8 cellular contexts compared by ENCODE assay signal in the genomic region with DNA sequence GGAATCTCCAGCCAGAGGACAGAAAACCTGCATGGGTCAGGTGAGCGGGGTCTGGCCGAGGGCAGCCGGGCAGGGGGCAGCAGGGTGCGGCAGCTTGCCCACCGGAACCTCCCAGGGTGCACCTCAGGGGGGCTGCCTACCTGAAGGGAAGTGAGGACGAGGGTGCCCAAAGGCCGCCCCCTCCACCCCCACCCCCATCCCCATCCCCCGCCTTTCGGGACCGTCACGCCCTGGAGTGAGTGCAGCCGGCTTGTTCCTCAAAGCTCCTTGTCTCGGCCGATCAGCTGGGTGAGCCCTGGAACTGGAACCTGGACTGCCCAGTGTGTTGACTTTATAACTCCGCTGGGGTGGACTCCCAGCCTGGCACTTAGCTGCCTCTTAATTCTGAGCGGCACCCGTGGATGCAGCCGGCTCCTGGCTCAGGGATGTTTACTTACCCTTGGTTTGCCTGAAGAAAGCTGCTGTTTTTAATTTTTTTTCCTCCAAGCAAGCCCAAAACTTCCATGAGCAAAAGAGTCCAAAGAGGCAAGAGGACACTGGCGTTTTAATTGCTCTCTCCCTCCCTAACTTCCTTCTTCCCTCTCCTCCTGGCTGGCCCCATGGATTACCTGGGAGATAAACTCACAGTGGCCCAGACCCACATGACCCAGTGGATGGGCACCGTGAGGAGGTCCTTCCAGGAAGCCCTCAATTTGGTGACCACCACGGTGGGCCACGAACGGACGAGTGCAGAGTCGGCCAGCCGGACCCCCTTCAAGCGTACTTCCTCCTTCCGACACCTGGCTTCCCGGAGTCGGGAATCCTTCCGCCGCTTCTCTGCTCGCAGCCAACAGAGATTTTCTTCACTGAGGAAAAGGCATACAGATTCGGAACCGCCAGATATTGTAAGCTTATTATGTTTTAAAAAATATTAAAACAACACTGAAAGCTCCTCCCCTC.
DNase-seq lines count a peak whose midpoint lies in the region; ATAC-seq, FAIRE-seq and TF ChIP-seq lines count a peak whose summit lies in the region.

No MANE protein-coding gene starts in this region.

- no peak overlapping the region for H3K56ac ChIP-seq in H1 (replicated peaks; ENCODE audit: insufficient read length, low read depth, low read length)

- no peak overlapping the region for H2BK20ac ChIP-seq in H1 (ENCODE audit: low read length)

- H3K36me3 ChIP-seq in CD8-positive, alpha-beta memory T cell (ENCODE audit: insufficient read depth, low read length): no peaks in the 10 kb centered on the region
- no peaks in the 10 kb centered on the region; a peak in 1 of 8 replicates for H3K36me3 ChIP-seq in H1 (ENCODE audit: control insufficient read depth in 2 of 4, insufficient read depth in 4 of 4, low read length in 3 of 4)
- no peaks in the 10 kb centered on the region for H3K36me3 ChIP-seq in uterus

- H3K14ac ChIP-seq in H1 (ENCODE audit: insufficient read length): no peak overlapping the region

- no peaks in the 10 kb centered on the region; the same call in 1 of the 2 replicates for H3K79me1 ChIP-seq in H1 (ENCODE audit: low read depth, low read length)

- no peak overlapping the region for H2AFZ ChIP-seq in H1 (ENCODE audit: low read length)

- peak overlapping the region; percentile 46 for H3K4ac ChIP-seq in H1 (replicated peaks; ENCODE audit: insufficient read length, low read depth, low read length)

- peak overlapping the region; percentile 94 to 98 for H3K4me2 ChIP-seq in H1 (ENCODE audit: insufficient read depth in 1 of 2, low read depth in 2 of 2, low read length in 2 of 2)

- no peaks in the 10 kb centered on the region for H3K36me3 Mint-ChIP-seq in CD8-positive, alpha-beta memory T cell

- 56% methylated on average over 25 of the region's 35 CpGs; no CpG with 5 or more reads in 1 of the 2 experiments for WGBS in H1 (ENCODE audit: extremely low coverage in 1 of 2, insufficient coverage in 1 of 2, insufficient read length in 1 of 2, insufficient replicate concordance in 2 of 2, low coverage in 1 of 2, low lambda C conversion rate in 2 of 2, missing lambda C conversion rate in 1 of 2), 2 experiments

- H3K27ac Mint-ChIP-seq in CD8-positive, alpha-beta memory T cell: peak overlapping the region in 2 of 8 donors; percentile 19 to 39

- H3K9me3 ChIP-seq in CD8-positive, alpha-beta memory T cell (ENCODE audit: low read length): no peaks in the 10 kb centered on the region
- H3K9me3 ChIP-seq in H1 (ENCODE audit: insufficient read depth in 2 of 2, low read depth in 1 of 2, low read length in 1 of 2) (no peaks in the 10 kb centered on the region), uterus (peaks cover 0 to 5% of the 10 kb centered on the region in 2 donors)

- no peak overlapping the region for H4K91ac ChIP-seq in H1 (replicated peaks; ENCODE audit: insufficient read length, low read length)

- POLR2A ChIA-PET in CD8-positive, alpha-beta memory T cell (lab: Charles Lee): no interaction called here
- POLR2A ChIA-PET in H1 (lab: Charles Lee; ENCODE audit: partially characterized antibody): interaction anchor here (1.2 to 1.6 kb wide), 6 partner anchors 10 to 46 kb away, joined by 3 to 5 read pairs (median 4); no protein-coding TSS in a partner anchor

- TF ChIP-seq RAD21 in H1 (IDR thresholded peaks at IDR 0.05 in 1 of 2, conservative IDR thresholded peaks at IDR 0.05 in 1 of 2; ENCODE audit: low read depth in 2 of 2, low read length in 2 of 2): no peak

- no peak for FAIRE-seq in H1 (lab: Jason Lieb, UNC)

- no peaks in the 10 kb centered on the region for H3K79me2 ChIP-seq in H1 (ENCODE audit: control insufficient read depth in 1 of 2, insufficient read depth in 2 of 2, low read length in 2 of 2)

- 0 out of 2 replicates have a peak overlapping the region, but pooled peaks have one; percentile 92 for H2BK15ac ChIP-seq in H1 (ENCODE audit: low read length)

- TF ChIP-seq POLR2A in NB4 (IDR thresholded peaks at IDR 0.05; ENCODE audit: extremely low read depth, insufficient read length) (no peak), H1 (IDR thresholded peaks at IDR 0.05; ENCODE audit: control extremely low read depth in 1 of 2, low read depth in 2 of 2, low read length in 2 of 2) (no peak), uterus (IDR thresholded peaks at IDR 0.05) (no peak)

- TF ChIP-seq EP300 in H1 (IDR thresholded peaks at IDR 0.05; ENCODE audit: borderline replicate concordance in 1 of 2, low read depth in 2 of 2, low read length in 2 of 2): no peak

- H2BK12ac ChIP-seq in H1 (ENCODE audit: low read depth, low read length): 0 out of 2 replicates have a peak overlapping the region, but pooled peaks have one; percentile 39

- peaks cover 13% of the 10 kb centered on the region for H3K4me1 ChIP-seq in CD8-positive, alpha-beta memory T cell (ENCODE audit: insufficient read depth, low read length)
- peaks cover 0 to 19% (median 9%) of the 10 kb centered on the region in 4 experiments; a peak in 6 of 7 replicates for H3K4me1 ChIP-seq in H1 (replicated peaks in 1 of 4; ENCODE audit: control insufficient read depth in 3 of 4, insufficient read depth in 4 of 4, low read length in 3 of 4)
- H3K4me1 ChIP-seq in uterus: peaks cover 0 to 8% of the 10 kb centered on the region in 2 donors

- no peak overlapping the region for H3K23ac ChIP-seq in H1 (ENCODE audit: insufficient read length)

- CTCF ChIA-PET in CD8-positive, alpha-beta memory T cell (lab: Charles Lee): interaction anchor here (0.8 to 3.5 kb wide), 16 partner anchors 8 to 157 kb away, joined by 3 to 22 read pairs (median 4); no protein-coding TSS in a partner anchor
- CTCF ChIA-PET in H1 (lab: Charles Lee; ENCODE audit: partially characterized antibody): interaction anchor here (0.7 to 5.2 kb wide), 30 partner anchors 10 to 309 kb away, joined by 3 to 32 read pairs (median 6); no protein-coding TSS in a partner anchor

- peaks cover 21 to 25% (median 23%) of the 10 kb centered on the region in 3 donors for H3K4me1 Mint-ChIP-seq in CD8-positive, alpha-beta memory T cell

- 0 out of 7 replicates have a peak overlapping the region, but pooled peaks of 1 of the 4 experiments have one; percentile 61 for H3K9ac ChIP-seq in H1 (replicated peaks in 1 of 4; ENCODE audit: extremely low read depth in 1 of 4, low read depth in 3 of 4, low read length in 3 of 4)

- H3K27me3 ChIP-seq in CD8-positive, alpha-beta memory T cell (ENCODE audit: insufficient read depth, low read length, poor library complexity, severe bottlenecking): no peaks in the 10 kb centered on the region
- H3K27me3 ChIP-seq in H1 (replicated peaks in 1 of 4; ENCODE audit: control insufficient read depth in 3 of 4, extremely low read depth in 1 of 4, insufficient read depth in 3 of 4, low read length in 3 of 4) (0 out of 7 replicates have a peak, but pooled peaks cover 0 to 2% (median 0%) of the 10 kb centered on the region in 4 experiments), uterus (no peaks in the 10 kb centered on the region)

- peaks cover 0 to 3% (median 0%) of the 10 kb centered on the region in 5 donors for H3K9me3 Mint-ChIP-seq in CD8-positive, alpha-beta memory T cell

- peaks cover 7% of the 10 kb centered on the region for H3K23me2 ChIP-seq in H1 (ENCODE audit: low read depth, low read length)

- ATAC-seq in HG03159 (IDR thresholded peaks at IDR 0.05; ENCODE audit: unreplicated experiment): no peak

- no peak overlapping the region; the same call in 1 of the 2 replicates for H4K8ac ChIP-seq in H1 (ENCODE audit: extremely low read depth, insufficient read depth, low read length)

- no peak overlapping the region for H4K5ac ChIP-seq in H1 (ENCODE audit: insufficient read length, low read depth, low read length)

- H2AK5ac ChIP-seq in H1 (ENCODE audit: low read depth, low read length): no peak overlapping the region

- no peak overlapping the region; the same call in 1 of the 2 replicates for H2BK5ac ChIP-seq in H1 (ENCODE audit: low read depth, low read length)

- H2BK120ac ChIP-seq in H1 (replicated peaks; ENCODE audit: low read depth, low read length): no peak overlapping the region

- no peak for DNase-seq in CD8-positive, alpha-beta memory T cell
- peak; percentile 14 for DNase-seq in NB4 (ENCODE audit: low read depth)
- no peak for DNase-seq in H1 (ENCODE audit: low read depth in 1 of 2, low spot score in 2 of 2)
- DNase-seq in mucosa of gallbladder (ENCODE audit: low spot score): peak; percentile 48
- DNase-seq in uterus: no peak
- no peak for DNase-seq in NCI-H446 treated with DMSO at 0.1 percent for 48 hours (lab: John Stamatoyannopoulos, UW)
- no peak for DNase-seq in activated CD8-positive, alpha-beta memory T cell treated with anti-CD3 and anti-CD28 coated beads, Interleukin-2, amount 50 U/mL, for 48 hours

- TF ChIP-seq CTCF in NB4 (IDR thresholded peaks at IDR 0.05; ENCODE audit: low read depth, low read length) (no peak), H1 (IDR thresholded peaks at IDR 0.05; ENCODE audit: control extremely low read depth in 1 of 3, insufficient read depth in 1 of 3, low read depth in 1 of 3, low read length in 3 of 3) (no peak), uterus (IDR thresholded peaks at IDR 0.05) (no peak)

- no peak overlapping the region for H3K27ac ChIP-seq in CD8-positive, alpha-beta memory T cell (ENCODE audit: low read depth, low read length)
- H3K27ac ChIP-seq in H1 (ENCODE audit: low read depth, low read length) (0 out of 2 replicates have a peak overlapping the region, but pooled peaks have one; percentile 73), uterus (peak overlapping the region; percentile 9 to 11)

- H3K18ac ChIP-seq in H1 (ENCODE audit: extremely low read depth, low read length): 0 out of 2 replicates have a peak overlapping the region, but pooled peaks have one; percentile 52

- peak overlapping the region; percentile 61 for H3K4me3 ChIP-seq in CD8-positive, alpha-beta memory T cell (ENCODE audit: low read length)
- H3K4me3 ChIP-seq in NB4 (ENCODE audit: low read depth, low read length) (no peak overlapping the region), H1 (ENCODE audit: extremely low read depth in 1 of 4, insufficient read depth in 2 of 4, low read depth in 3 of 4, low read length in 4 of 4) (peak overlapping the region; percentile 52 to 81 (median 66)), uterus (peak overlapping the region; percentile 39 to 45)

- peak overlapping the region; percentile 51 to 92 (median 85) for H3K4me3 Mint-ChIP-seq in CD8-positive, alpha-beta memory T cell

- intact Hi-C loops in uterus (cut with DNase I; ENCODE audit: low total_unique reads): no loop called here

- H4K20me1 ChIP-seq in H1 (replicated peaks in 1 of 2; ENCODE audit: control insufficient read depth in 1 of 2, insufficient read depth in 2 of 2, low read length in 2 of 2): no peaks in the 10 kb centered on the region

- H3K27me3 Mint-ChIP-seq in CD8-positive, alpha-beta memory T cell: no peaks in the 10 kb centered on the region

TF ChIP-seq in H1, 55 proteins besides CTCF, POLR2A, EP300 and RAD21 (continues in another document):
- peak; percentile 21 for TF ChIP-seq KDM4A (IDR thresholded peaks at IDR 0.05; ENCODE audit: low read depth, low read length, severe bottlenecking)
- TF ChIP-seq, protein P1, sequence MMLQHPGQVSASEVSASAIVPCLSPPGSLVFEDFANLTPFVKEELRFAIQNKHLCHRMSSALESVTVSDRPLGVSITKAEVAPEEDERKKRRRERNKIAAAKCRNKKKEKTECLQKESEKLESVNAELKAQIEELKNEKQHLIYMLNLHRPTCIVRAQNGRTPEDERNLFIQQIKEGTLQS (IDR thresholded peaks at IDR 0.05; ENCODE audit: insufficient read depth, low read depth, low read length): no peak

Comparison
In these comparisons a context has a peak if more than half of its experiments do, and no peak if none do; other contexts are left out.
1. DNase-seq: peak in NB4 (single experiment) and mucosa of gallbladder (single experiment); none in CD8-positive, alpha-beta memory T cell (0 of 5), H1 (0 of 2), uterus (0 of 2), NCI-H446 treated with DMSO at 0.1 percent for 48 hours (single experiment) and activated CD8-positive, alpha-beta memory T cell treated with anti-CD3 and anti-CD28 coated beads, Interleukin-2, amount 50 U/mL, for 48 hours (single experiment).